ENCODE assay signal across 9 cellular contexts in genomic region chr20:37071481-37071911, GRCh38. TPM values are rescaled to one million over a fixed set of nuclear protein-coding genes. Genes with fewer than 3 reads are reported as not detected.
A peak's percentile ranks its signal among the peaks of the same experiment; 100 is the strongest.
DNase-seq lines count a peak whose midpoint lies in the region; ATAC-seq and TF ChIP-seq lines count a peak whose summit lies in the region.
"Had no signal": no experiment of that assay in that cellular context is flagged by ENCODE, and none has a peak within 500 bp of the region (broad histone marks: within the 10 kb centered on the region; RNA-seq: fewer than 3 reads in every experiment).

No MANE protein-coding gene starts in this region.

- H3K9ac ChIP-seq in GM23248, result no peak overlapping the region

- peak; percentile 53 for DNase-seq in GM23248
- no peak for DNase-seq in activated B cell treated with CpG ODN at 0.5 μM for 24 hours
- peak; percentile 27 for DNase-seq in central memory CD4-positive, alpha-beta T cell
- peak; percentile 5 for DNase-seq in retinal pigment epithelial cell (ENCODE audit: low read depth)
- DNase-seq in pons (ENCODE audit: low spot score), result no peak
- DNase-seq in GM13976 (ENCODE audit: low spot score), result no peak
- no peak for DNase-seq in right lobe of liver
- no peak for DNase-seq in SHP77 treated with DMSO at 0.1 percent for 48 hours (lab: John Stamatoyannopoulos, UW)

- no peaks in the 10 kb centered on the region for H3K4me1 ChIP-seq in GM23248 (ENCODE audit: insufficient read depth)
- no peaks in the 10 kb centered on the region for H3K4me1 ChIP-seq in right lobe of liver

- H3K27me3 ChIP-seq in GM23248 (replicated peaks; ENCODE audit: insufficient read depth) (no peaks in the 10 kb centered on the region), right lobe of liver (no peaks in the 10 kb centered on the region)

- intact Hi-C loops in activated B cell treated with CpG ODN at 0.5 μM for 24 hours (cut with micrococcal nuclease) (no loop called here), right lobe of liver (cut with DNase I) (no loop called here)

- POLR2A ChIA-PET in activated B cell treated with CpG ODN at 0.5 μM for 24 hours (lab: Charles Lee), result no interaction called here

- no peaks in the 10 kb centered on the region for H3F3A ChIP-seq in GM23248 (ENCODE audit: insufficient read depth)

- WGBS in GM23248 (ENCODE audit: low coverage in 1 of 2, low lambda C conversion rate in 2 of 2, missing lambda C conversion rate in 2 of 2), 2 experiments, result 73 to 74% methylated on average over 4 of the region's 4 CpGs
- 78% methylated on average over 3 of the region's 4 CpGs for WGBS in right lobe of liver (ENCODE audit: insufficient coverage, low coverage, low lambda C conversion rate, missing lambda C conversion rate)

- ATAC-seq in activated B cell treated with CpG ODN at 0.5 μM for 24 hours (ENCODE audit: low read depth) (peak; percentile 72), right lobe of liver (no peak)
- ATAC-seq: SK-N-SH treated with all-trans-retinoic acid at 6 μM for 48 hours had no signal

- no peak overlapping the region for H3K27ac ChIP-seq in GM23248
- H3K27ac ChIP-seq in right lobe of liver, result no peak overlapping the region

- H3K79me2 ChIP-seq in GM23248 (ENCODE audit: insufficient read depth), result no peaks in the 10 kb centered on the region

- H3K4me1 Mint-ChIP-seq in activated B cell treated with CpG ODN at 0.5 μM for 24 hours, result peaks cover 25% of the 10 kb centered on the region

- H3K36me3 Mint-ChIP-seq in activated B cell treated with CpG ODN at 0.5 μM for 24 hours (ENCODE audit: low read depth), result peaks cover 35% of the 10 kb centered on the region

- no peaks in the 10 kb centered on the region for H3K36me3 ChIP-seq in GM23248 (ENCODE audit: low read depth)
- no peaks in the 10 kb centered on the region for H3K36me3 ChIP-seq in right lobe of liver

- H3K9me3 Mint-ChIP-seq in activated B cell treated with CpG ODN at 0.5 μM for 24 hours, result peaks cover 5% of the 10 kb centered on the region

- peak overlapping the region; percentile 20 for H3K4me3 Mint-ChIP-seq in activated B cell treated with CpG ODN at 0.5 μM for 24 hours

- H3K4me3 ChIP-seq in GM23248 (no peak overlapping the region), retinal pigment epithelial cell (ENCODE audit: low read length) (no peak overlapping the region), right lobe of liver (no peak overlapping the region)

- CTCF ChIA-PET in activated B cell treated with CpG ODN at 0.5 μM for 24 hours (lab: Charles Lee), result no interaction called here

- H3K27ac Mint-ChIP-seq in activated B cell treated with CpG ODN at 0.5 μM for 24 hours, result peak overlapping the region; percentile 73

- H3K9me3 ChIP-seq in GM23248 (ENCODE audit: low read depth) (no peaks in the 10 kb centered on the region), right lobe of liver (no peaks in the 10 kb centered on the region)

- no peak for TF ChIP-seq CTCF in activated B cell treated with CpG ODN at 0.5 μM for 24 hours (IDR thresholded peaks at IDR 0.05)
- no peak for TF ChIP-seq CTCF in retinal pigment epithelial cell (conservative IDR thresholded peaks at IDR 0.05; ENCODE audit: low read depth, low read length)
- TF ChIP-seq CTCF in GM13976 (IDR thresholded peaks at IDR 0.05; ENCODE audit: borderline replicate concordance, control extremely low read depth, extremely low read depth, insufficient read depth, missing control alignments), result no peak
- TF ChIP-seq CTCF in right lobe of liver (IDR thresholded peaks at IDR 0.05), result no peak

- H4K20me1 ChIP-seq in GM23248 (ENCODE audit: insufficient read depth), result no peaks in the 10 kb centered on the region

- TF ChIP-seq POLR2A in right lobe of liver (IDR thresholded peaks at IDR 0.05), result no peak

- H3K4me2 ChIP-seq in GM23248 (ENCODE audit: unreplicated experiment), result no peak overlapping the region

- in situ Hi-C loops in GM23248 (cut with MboI) (no loop called here), GM13976 (cut with MboI; ENCODE audit: low sequenced_read_pairs, unreplicated experiment) (no loop called here)

- no peak overlapping the region for H2AFZ ChIP-seq in GM23248

- H3K27me3 Mint-ChIP-seq in activated B cell treated with CpG ODN at 0.5 μM for 24 hours, result no peaks in the 10 kb centered on the region

- no peaks in the 10 kb centered on the region for H3K9me2 ChIP-seq in GM23248 (ENCODE audit: insufficient read depth)

RNA-seq across cellular contexts. Expression of gene RBL1, which starts 24.3 kb away (rescaled TPM):
- total RNA-seq in GM23248 (2014; rRNA removed; shearing (Covaris generic)), result 7.0 and 16.6 TPM in 2 replicates
- polyA plus RNA-seq in GM23248 (2016; fragmentation: Nextera tagmentation; extraction: Ambion mirVana), result 4.4 and 5.0 TPM in 2 replicates
- 18.6 and 20.4 TPM in 2 replicates for total RNA-seq in activated B cell treated with CpG ODN at 0.5 μM for 24 hours
- total RNA-seq in right lobe of liver, result 1 to 10 TPM; 1.8 to 3.9 (median 2.2) TPM

Comparison
In these comparisons a context has a peak if more than half of its experiments do, and no peak if none do; other contexts are left out.
1. DNase-seq: peak in GM23248 (single experiment), central memory CD4-positive, alpha-beta T cell (single experiment) and retinal pigment epithelial cell (single experiment); none in activated B cell treated with CpG ODN at 0.5 μM for 24 hours (single experiment), pons (single experiment), GM13976 (single experiment), right lobe of liver (0 of 3) and SHP77 treated with DMSO at 0.1 percent for 48 hours (single experiment).